In genomic region chrX:104156630-104157529, GRCh38 we compare ENCODE assay signal across 8 cellular contexts. TPM values are rescaled to one million over a fixed set of nuclear protein-coding genes. Genes with fewer than 3 reads are reported as not detected.
DNase-seq lines count a peak whose midpoint lies in the region; TF ChIP-seq lines count a peak whose summit lies in the region.

Gene SLC25A53 (minus strand): TSS chrX:104157009. CDS start chrX:104105257, 51,752 bp downstream.

- no peaks in the 10 kb centered on the region for H3K36me3 Mint-ChIP-seq in neural progenitor cell

- peak within 1 kb of the TSS; percentile 87 for H3K27ac ChIP-seq in neural progenitor cell

- no peaks in the 10 kb centered on the region for H3K36me3 ChIP-seq in neural progenitor cell

- no peaks in the 10 kb centered on the region for H3K9me3 Mint-ChIP-seq in neural progenitor cell

- H2AFZ ChIP-seq in neural progenitor cell (replicated peaks) = peak within 1 kb of the TSS; percentile 63

- H3K27me3 Mint-ChIP-seq in neural progenitor cell (ENCODE audit: insufficient read depth, low read depth) = peaks cover 5% of the 10 kb centered on the region

- H3K9me3 ChIP-seq in neural progenitor cell (ENCODE audit: low read depth) = peaks cover 3% of the 10 kb centered on the region

- no peaks in the 10 kb centered on the region for H3K27me3 ChIP-seq in neural progenitor cell

- TF ChIP-seq CTCF in LNCaP clone FGC (IDR thresholded peaks at IDR 0.05; ENCODE audit: control insufficient read depth, extremely low read depth, insufficient read depth) (no peak), foreskin fibroblast (IDR thresholded peaks at IDR 0.05; ENCODE audit: low read depth, low read length) (no peak), neural progenitor cell (IDR thresholded peaks at IDR 0.05) (no peak)

- peak; percentile 50 for TF ChIP-seq POLR2A in Raji (IDR thresholded peaks at IDR 0.05; ENCODE audit: insufficient read depth, low read depth, low read length)

- no peaks in the 10 kb centered on the region for H3F3A ChIP-seq in neural progenitor cell (ENCODE audit: low read depth)

- H3K4me3 ChIP-seq in LNCaP clone FGC (ENCODE audit: low read depth, low read length) (peak within 1 kb of the TSS; percentile 86), foreskin fibroblast (ENCODE audit: low read depth in 1 of 2, low read length in 2 of 2) (peak within 1 kb of the TSS; percentile 77 to 91), neural progenitor cell (peak within 1 kb of the TSS; percentile 66)

- H3K4me1 Mint-ChIP-seq in neural progenitor cell = no peaks in the 10 kb centered on the region

- H4K20me1 ChIP-seq in neural progenitor cell (ENCODE audit: low read depth) = no peaks in the 10 kb centered on the region

- peak; percentile 98 for DNase-seq in ELF-1 (ENCODE audit: low read depth, low spot score)
- peak; percentile 80 for DNase-seq in H4 (ENCODE audit: low spot score)
- peak; percentile 62 for DNase-seq in LNCaP clone FGC (ENCODE audit: low read depth)
- peak; percentile 55 for DNase-seq in activated gamma-delta T cell (lab: John Stamatoyannopoulos, UW)
- DNase-seq in foreskin fibroblast = peak; percentile 65 to 85
- peak; percentile 91 for DNase-seq in neural progenitor cell (ENCODE audit: low spot score)
- peak; percentile 52 for DNase-seq in stromal cell of bone marrow (ENCODE audit: low read depth)

- no peaks in the 10 kb centered on the region for H3K79me2 ChIP-seq in neural progenitor cell (ENCODE audit: low read depth)

- H3K4me3 Mint-ChIP-seq in neural progenitor cell = peak within 1 kb of the TSS; percentile 98

- peak within 1 kb of the TSS; percentile 59 for H3K9ac ChIP-seq in neural progenitor cell

- H3K4me2 ChIP-seq in neural progenitor cell = peak within 1 kb of the TSS; percentile 80

- H3K4me1 ChIP-seq in neural progenitor cell = no peaks in the 10 kb centered on the region

- peak within 1 kb of the TSS; percentile 99 for H3K27ac Mint-ChIP-seq in neural progenitor cell

RNA-seq across cellular contexts. Expression of gene SLC25A53, which starts in this region (rescaled TPM):
- total RNA-seq in H4 (2014; rRNA removed; shearing (Covaris generic)) = 4.1 and 4.4 TPM in 2 replicates
- total RNA-seq in neural progenitor cell (ENCODE audit: low replicate concordance) = 4.0 and 4.4 TPM in 2 replicates

Comparison
In these comparisons a context has a peak if more than half of its experiments do, and no peak if none do; other contexts are left out.
1. Peak in every context shown above with its lines: DNase-seq, H3K4me3 ChIP-seq and H3K27ac ChIP-seq.